In the genomic region with DNA sequence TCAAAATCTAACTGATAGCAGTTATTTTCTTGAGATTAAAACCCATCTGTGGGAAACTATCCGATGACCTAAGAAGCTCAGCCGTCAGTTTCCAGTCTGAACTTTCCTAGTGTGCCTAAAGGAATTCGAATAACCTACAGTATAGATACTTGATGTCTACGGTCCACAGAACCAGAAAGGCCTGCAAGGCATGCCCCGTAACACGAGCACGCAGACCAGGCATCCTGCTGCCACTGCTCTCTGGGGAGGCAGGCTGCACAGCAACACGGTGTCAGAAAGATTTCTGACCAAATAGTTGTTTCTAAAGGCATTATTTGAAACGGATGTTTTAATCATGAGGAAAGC, we compare ENCODE assay signal across 18 cellular contexts. TPM values are rescaled to one million over a fixed set of nuclear protein-coding genes. Genes with fewer than 3 reads are reported as not detected.
DNase-seq lines count a peak whose midpoint lies in the region; ATAC-seq and TF ChIP-seq lines count a peak whose summit lies in the region.
"Had no signal": no experiment of that assay in that cellular context is flagged by ENCODE, and none has a peak within 500 bp of the region (broad histone marks: within the 10 kb centered on the region; RNA-seq: fewer than 3 reads in every experiment).

No MANE protein-coding gene starts in this region.

- DNase-seq in SK-N-SH (no peak), Karpas-422 (no peak), endodermal cell (no peak), trophoblast cell (no peak), GM20000 (ENCODE audit: low spot score) (no peak), HPDE6-E6E7 (ENCODE audit: extremely low spot score) (no peak)
- DNase-seq: activated CD4-positive, alpha-beta T cell treated with anti-CD3 and anti-CD28 coated beads, Interleukin-2, amount 50 U/mL, for 4 hours; activated naive CD4-positive, alpha-beta T cell; DMS79 treated with DMSO at 0.1 percent for 48 hours; mammary epithelial cell; MM.1S; NCI-H2171; RPMI8226; stimulated activated CD8-positive, alpha-beta memory T cell treated with anti-CD3 and anti-CD28 coated beads, Interleukin-4, amount 100 ng/mL, for 48 hours had no signal

- H4K20me1 ChIP-seq in SK-N-SH (ENCODE audit: insufficient read depth) (peaks cover 93% of the 10 kb centered on the region), Karpas-422 (ENCODE audit: insufficient read depth, low read depth, low read length) (peaks cover 7% of the 10 kb centered on the region)

- peaks cover 100% of the 10 kb centered on the region for H3K79me2 ChIP-seq in SK-N-SH (ENCODE audit: insufficient read depth)
- peaks cover 92% of the 10 kb centered on the region for H3K79me2 ChIP-seq in Karpas-422 (ENCODE audit: low read length)
- H3K79me2 ChIP-seq in trophoblast cell (ENCODE audit: control insufficient read depth, insufficient read depth, low read length, poor library complexity): no peaks in the 10 kb centered on the region

- peaks cover 15% of the 10 kb centered on the region for H3F3A ChIP-seq in SK-N-SH (replicated peaks; ENCODE audit: insufficient read depth)

- H4K91ac ChIP-seq in trophoblast cell (ENCODE audit: low read depth, low read length): no peak overlapping the region

- TF ChIP-seq RAD21 in SK-N-SH (IDR thresholded peaks at IDR 0.05; ENCODE audit: low read length): no peak

- 0 out of 4 replicates have a peak overlapping the region, but pooled peaks of 1 of the 2 experiments have one; percentile 4 for H3K27ac ChIP-seq in SK-N-SH (ENCODE audit: low read depth in 2 of 2, low read length in 1 of 2)
- peak overlapping the region; percentile 98 for H3K27ac ChIP-seq in Karpas-422 (ENCODE audit: low read length)
- peak overlapping the region; percentile 22 for H3K27ac ChIP-seq in endodermal cell (ENCODE audit: low read depth, low read length)
- H3K27ac ChIP-seq in trophoblast cell (ENCODE audit: low read depth, low read length): no peak overlapping the region
- H3K27ac ChIP-seq: pancreas had no signal

- H2BK12ac ChIP-seq in trophoblast cell (ENCODE audit: low read length): no peak overlapping the region

- peak overlapping the region; percentile 8 for H3K4ac ChIP-seq in trophoblast cell (ENCODE audit: low read depth, low read length)

- H3K36me3 ChIP-seq in SK-N-SH (replicated peaks in 1 of 2; ENCODE audit: control insufficient read depth in 1 of 2, insufficient read depth in 2 of 2, low read length in 1 of 2) (peaks cover 18 to 31% of the 10 kb centered on the region in 2 experiments), Karpas-422 (ENCODE audit: insufficient read depth, low read length) (peaks cover 45% of the 10 kb centered on the region), endodermal cell (ENCODE audit: control insufficient read depth, insufficient read depth, low read length) (peaks cover 61% of the 10 kb centered on the region), trophoblast cell (ENCODE audit: control insufficient read depth in 1 of 2, insufficient read depth in 2 of 2, low read length in 2 of 2) (peaks cover 26 to 28% of the 10 kb centered on the region in 2 experiments)
- H3K36me3 ChIP-seq: pancreas had no signal

- H3K27me3 ChIP-seq in SK-N-SH (ENCODE audit: insufficient read depth) (no peaks in the 10 kb centered on the region), Karpas-422 (ENCODE audit: low read length) (no peaks in the 10 kb centered on the region), endodermal cell (ENCODE audit: control insufficient read depth, insufficient read depth, low read length, poor library complexity, severe bottlenecking) (no peaks in the 10 kb centered on the region), trophoblast cell (ENCODE audit: insufficient read depth, low read length) (no peaks in the 10 kb centered on the region)
- H3K27me3 ChIP-seq: pancreas had no signal

- H3K9me2 ChIP-seq in SK-N-SH (no peaks in the 10 kb centered on the region), Karpas-422 (replicated peaks; ENCODE audit: insufficient read depth, low read length) (no peaks in the 10 kb centered on the region)

- no peak overlapping the region for H2BK5ac ChIP-seq in trophoblast cell (ENCODE audit: low read depth, low read length, poor library complexity)

- H3K27me3 Mint-ChIP-seq in endodermal cell (ENCODE audit: insufficient read depth): no peaks in the 10 kb centered on the region
- H3K27me3 Mint-ChIP-seq: central memory CD8-positive, alpha-beta T cell had no signal

- H3K9me3 ChIP-seq in SK-N-SH: no peaks in the 10 kb centered on the region
- no peaks in the 10 kb centered on the region for H3K9me3 ChIP-seq in Karpas-422 (ENCODE audit: low read length)
- H3K9me3 ChIP-seq in endodermal cell (ENCODE audit: control insufficient read depth, low read length): no peaks in the 10 kb centered on the region
- H3K9me3 ChIP-seq in trophoblast cell (ENCODE audit: insufficient read depth, low read depth, low read length): no peaks in the 10 kb centered on the region
- H3K9me3 ChIP-seq: pancreas had no signal

- no peak overlapping the region for H2AFZ ChIP-seq in SK-N-SH (ENCODE audit: low read depth)
- H2AFZ ChIP-seq in Karpas-422 (ENCODE audit: low read length): no peak overlapping the region
- no peak overlapping the region for H2AFZ ChIP-seq in trophoblast cell (ENCODE audit: insufficient read depth, low read length, poor library complexity)

- TF ChIP-seq CTCF in SK-N-SH (IDR thresholded peaks at IDR 0.05) (no peak), endodermal cell (conservative IDR thresholded peaks at IDR 0.05) (no peak), GM20000 (IDR thresholded peaks at IDR 0.05; ENCODE audit: extremely low read depth, missing control alignments) (no peak)

- H3K4me3 ChIP-seq in SK-N-SH (ENCODE audit: low read depth in 2 of 2, low read length in 1 of 2) (no peak overlapping the region), Karpas-422 (ENCODE audit: low read length) (no peak overlapping the region), endodermal cell (ENCODE audit: low read length) (no peak overlapping the region), trophoblast cell (ENCODE audit: low read depth, low read length) (no peak overlapping the region)
- H3K4me3 ChIP-seq: pancreas had no signal

- no peak overlapping the region for H3K4me3 Mint-ChIP-seq in endodermal cell
- H3K4me3 Mint-ChIP-seq: central memory CD8-positive, alpha-beta T cell had no signal

- H3K9ac ChIP-seq in SK-N-SH (no peak overlapping the region), Karpas-422 (ENCODE audit: low read length) (peak overlapping the region; percentile 44), endodermal cell (ENCODE audit: extremely low read depth, low read length, poor library complexity, severe bottlenecking) (no peak overlapping the region), trophoblast cell (ENCODE audit: low read length) (no peak overlapping the region)

- no peak overlapping the region for H2AK5ac ChIP-seq in trophoblast cell (ENCODE audit: low read length)

- H3K9me3 Mint-ChIP-seq in endodermal cell: no peaks in the 10 kb centered on the region
- H3K9me3 Mint-ChIP-seq: central memory CD8-positive, alpha-beta T cell had no signal

- no peak overlapping the region for H4K8ac ChIP-seq in trophoblast cell (ENCODE audit: low read depth, low read length)

- no peak overlapping the region for H3K4me2 ChIP-seq in SK-N-SH
- peak overlapping the region; percentile 39 for H3K4me2 ChIP-seq in Karpas-422 (ENCODE audit: low read depth, low read length, poor library complexity, severe bottlenecking)
- no peak overlapping the region for H3K4me2 ChIP-seq in trophoblast cell (ENCODE audit: low read length)

- no peak for TF ChIP-seq EP300 in SK-N-SH (IDR thresholded peaks at IDR 0.05; ENCODE audit: borderline replicate concordance in 1 of 2, low read depth in 1 of 2, low read length in 1 of 2)

- no peaks in the 10 kb centered on the region for H3K79me1 ChIP-seq in trophoblast cell (ENCODE audit: low read length)

- no peak overlapping the region for H2BK120ac ChIP-seq in trophoblast cell (ENCODE audit: insufficient read depth, low read length, poor library complexity)

- peaks cover 44% of the 10 kb centered on the region for H3K36me3 Mint-ChIP-seq in endodermal cell (ENCODE audit: low read depth)

- H3K4me1 Mint-ChIP-seq in endodermal cell: peaks cover 6% of the 10 kb centered on the region

- ATAC-seq in SK-N-SH treated with all-trans-retinoic acid at 6 μM for 48 hours: peak; percentile 51
- no peak for ATAC-seq in GM18870 (IDR thresholded peaks at IDR 0.05; ENCODE audit: unreplicated experiment)
- ATAC-seq: pancreas had no signal

- POLR2A ChIA-PET in SK-N-SH (lab: Yijun Ruan, JAX): no interaction called here

- no peak overlapping the region for H3K14ac ChIP-seq in trophoblast cell (ENCODE audit: low read length)

- CTCF ChIA-PET in SK-N-SH (lab: Yijun Ruan, JAX): interaction anchor here (1.0 to 2.6 kb wide), 3 partner anchors 18 to 82 kb away, joined by 3 to 12 read pairs (median 7); no protein-coding TSS in a partner anchor

- H4K12ac ChIP-seq in trophoblast cell (ENCODE audit: low read depth, low read length): no peak overlapping the region

- H3K27ac Mint-ChIP-seq in endodermal cell: peak overlapping the region; percentile 86

- no peak overlapping the region for H3K18ac ChIP-seq in trophoblast cell (ENCODE audit: low read length)

- no peak overlapping the region for H3K23ac ChIP-seq in trophoblast cell (ENCODE audit: low read length)

- WGBS in SK-N-SH (ENCODE audit: low lambda C conversion rate): 74% methylated on average over 9 of the region's 9 CpGs
- WGBS in endodermal cell (ENCODE audit: insufficient coverage in 1 of 2, insufficient read length in 1 of 2), 2 experiments: 90 to 94% methylated on average over 9 of the region's 9 CpGs
- no CpG with 5 or more reads among the region's 9 CpGs for WGBS in trophoblast cell (ENCODE audit: extremely low coverage, insufficient coverage, insufficient read length)

- peaks cover 4 to 15% of the 10 kb centered on the region in 2 experiments; a peak in 2 of 4 replicates for H3K4me1 ChIP-seq in SK-N-SH (ENCODE audit: control insufficient read depth in 1 of 2, insufficient read depth in 2 of 2, low read depth in 1 of 2, low read length in 1 of 2)
- peaks cover 87% of the 10 kb centered on the region for H3K4me1 ChIP-seq in Karpas-422 (ENCODE audit: low read length)
- no peaks in the 10 kb centered on the region for H3K4me1 ChIP-seq in endodermal cell (ENCODE audit: control insufficient read depth, insufficient read depth, low read length)
- peaks cover 0 to 5% of the 10 kb centered on the region in 2 experiments for H3K4me1 ChIP-seq in trophoblast cell (ENCODE audit: control insufficient read depth in 1 of 2, insufficient read depth in 2 of 2, low read length in 2 of 2)

TF ChIP-seq in SK-N-SH treated with all-trans-retinoic acid at 6 μM for 48 hours, 23 proteins besides CTCF, POLR2A, EP300 and RAD21:
- TF ChIP-seq GLIS3 (CRISPR knock-in tag; IDR thresholded peaks at IDR 0.05): no peak

TF ChIP-seq in SK-N-SH, 30 proteins besides CTCF, POLR2A, EP300 and RAD21 (continues in another document):
- no peak for TF ChIP-seq SIN3A (IDR thresholded peaks at IDR 0.05; ENCODE audit: borderline replicate concordance, low read depth, low read length)
- TF ChIP-seq FOXJ3 (CRISPR knock-in tag; IDR thresholded peaks at IDR 0.05): no peak

RNA-seq across cellular contexts. Expression of gene NADK, which starts 48.8 kb away (rescaled TPM):
- polyA plus RNA-seq in SK-N-SH (2012; rRNA removed): 66.2 and 70.4 TPM in 2 replicates
- polyA plus RNA-seq in SK-N-SH (2012; cell fraction: cytosol; rRNA removed): 31.7 and 41.3 TPM in 2 replicates
- 171 and 178 TPM in 2 replicates for polyA plus RNA-seq in SK-N-SH (2012; cell fraction: nucleus; rRNA removed)
- 44.3 and 80.3 TPM in 2 replicates for total RNA-seq in Karpas-422 (2014; rRNA removed; shearing (Covaris generic); ENCODE audit: low replicate concordance)
- 10 to 100 TPM; 75.2 to 81.6 TPM for total RNA-seq in endodermal cell
- polyA plus RNA-seq in endodermal cell (2013, experiment 1 of 2): 49.0 TPM
- polyA plus RNA-seq in endodermal cell (2013, experiment 2 of 2): 44.8 TPM
- polyA plus RNA-seq in trophoblast cell (2013): 38.9 and 41.2 TPM in 2 replicates
